ENCODE assay signal across 11 cellular contexts in genomic region chr11:18749681-18750319, GRCh38. TPM values are rescaled to one million over a fixed set of nuclear protein-coding genes. Genes with fewer than 3 reads are reported as not detected.
DNase-seq lines count a peak whose midpoint lies in the region; ATAC-seq and TF ChIP-seq lines count a peak whose summit lies in the region.
"Had no signal": no experiment of that assay in that cellular context is flagged by ENCODE, and none has a peak within 500 bp of the region (broad histone marks: within the 10 kb centered on the region; RNA-seq: fewer than 3 reads in every experiment).

No MANE protein-coding gene starts in this region.

- H4K20me1 ChIP-seq in hepatocyte (ENCODE audit: insufficient read depth, poor library complexity, severe bottlenecking): no peaks in the 10 kb centered on the region

- no peak overlapping the region for H3K9ac ChIP-seq in colonic mucosa (ENCODE audit: low read depth in 2 of 2, low read length in 2 of 2)

- H3K9me2 ChIP-seq in hepatocyte (replicated peaks; ENCODE audit: insufficient read depth): no peaks in the 10 kb centered on the region

- H3K4me3 ChIP-seq in hepatocyte (no peak overlapping the region), gastroesophageal sphincter (no peak overlapping the region), colonic mucosa (no peak overlapping the region)

- TF ChIP-seq EP300 in gastroesophageal sphincter (IDR thresholded peaks at IDR 0.05): no peak

- no peak for TF ChIP-seq CTCF in hepatocyte (IDR thresholded peaks at IDR 0.05; ENCODE audit: poor library complexity)
- TF ChIP-seq CTCF in gastroesophageal sphincter (IDR thresholded peaks at IDR 0.05): no peak
- TF ChIP-seq CTCF in colonic mucosa (IDR thresholded peaks at IDR 0.05): no peak

- intact Hi-C loops in colonic mucosa (cut with DNase I): no loop called here

- peaks cover 3% of the 10 kb centered on the region for H3K4me1 ChIP-seq in hepatocyte (ENCODE audit: insufficient read depth)
- H3K4me1 ChIP-seq in gastroesophageal sphincter: no peaks in the 10 kb centered on the region
- no peaks in the 10 kb centered on the region for H3K4me1 ChIP-seq in colonic mucosa

- H3K36me3 ChIP-seq in hepatocyte (replicated peaks; ENCODE audit: insufficient read depth, low read depth) (no peaks in the 10 kb centered on the region), gastroesophageal sphincter (no peaks in the 10 kb centered on the region), colonic mucosa (no peaks in the 10 kb centered on the region)

- 66% methylated on average over 12 of the region's 12 CpGs for WGBS in hepatocyte (ENCODE audit: low lambda C conversion rate, missing lambda C conversion rate)
- WGBS in gastroesophageal sphincter (ENCODE audit: low coverage in 1 of 2), 2 donors: 50 to 83% methylated on average over 1 to 7 of the region's 12 CpGs

- H3K27ac ChIP-seq in hepatocyte: peak overlapping the region; percentile 55
- H3K27ac ChIP-seq in gastroesophageal sphincter: no peak overlapping the region
- H3K27ac ChIP-seq in colonic mucosa: no peak overlapping the region

- TF ChIP-seq POLR2A in gastroesophageal sphincter (IDR thresholded peaks at IDR 0.05): no peak

- no peak overlapping the region for H3K4me2 ChIP-seq in hepatocyte

- no peaks in the 10 kb centered on the region for H3K9me3 ChIP-seq in hepatocyte (ENCODE audit: low read depth)
- H3K9me3 ChIP-seq in gastroesophageal sphincter: no peaks in the 10 kb centered on the region
- no peaks in the 10 kb centered on the region for H3K9me3 ChIP-seq in colonic mucosa

- peak overlapping the region; percentile 63 for H2AFZ ChIP-seq in hepatocyte

- DNase-seq in HPDE6-E6E7 (ENCODE audit: extremely low spot score): peak; percentile 43
- peak in 37 of 56 donors; percentile 14 to 72 (median 49) for DNase-seq in amygdala (lab: John Stamatoyannopoulos, UW)
- peak; percentile 50 for DNase-seq in hepatocyte (ENCODE audit: low spot score)
- DNase-seq in superior temporal gyrus (ENCODE audit: extremely low spot score): peak; percentile 69
- no peak for DNase-seq in mesenteric fat pad (ENCODE audit: low spot score)
- no peak for DNase-seq in colonic mucosa
- no peak for DNase-seq in germinal center (ENCODE audit: low spot score)
- DNase-seq: effector CD4-positive, alpha-beta T cell; Karpas-422 had no signal

- H3K79me2 ChIP-seq in hepatocyte: no peaks in the 10 kb centered on the region

- H3K27me3 ChIP-seq in hepatocyte: no peaks in the 10 kb centered on the region
- no peaks in the 10 kb centered on the region for H3K27me3 ChIP-seq in gastroesophageal sphincter
- H3K27me3 ChIP-seq in colonic mucosa: no peaks in the 10 kb centered on the region

- ATAC-seq in gastroesophageal sphincter: no peak
- ATAC-seq: activated CD4-positive, CD25-positive, alpha-beta regulatory T cell treated with anti-CD3 and anti-CD28 coated beads, Interleukin-2, amount 50 U/mL, for 24 hours had no signal

RNA-seq across cellular contexts. Expression of gene IGSF22, which starts 23.8 kb away (rescaled TPM):
- total RNA-seq in hepatocyte (0.08 TPM in 1 of 2 replicates, not detected in the other), mesenteric fat pad (1.00 TPM), gastroesophageal sphincter (under 1 TPM in 1 of 4 donors, not detected in 3; 0.13 TPM), colonic mucosa (1 to 10 TPM in 1 of 2 donors, under 1 TPM in 1; 0.42 to 1.3 TPM)
- 0.22 TPM in 1 of 2 replicates, not detected in the other for polyA plus RNA-seq in hepatocyte

RNA-seq across cellular contexts. Expression of gene PTPN5, which starts 41.8 kb away (rescaled TPM):
- total RNA-seq in hepatocyte: 0.40 and 0.90 TPM in 2 replicates
- 0.22 and 0.78 TPM in 2 replicates for polyA plus RNA-seq in hepatocyte
- total RNA-seq in mesenteric fat pad: 1.1 TPM
- total RNA-seq in gastroesophageal sphincter: 1 to 10 TPM; 1.3 to 4.4 (median 3.8) TPM
- total RNA-seq in colonic mucosa: under 1 TPM in 1 of 2 donors, not detected in 1; 0.19 TPM

RNA-seq across cellular contexts. Expression of gene TMEM86A, which starts 51.2 kb away (rescaled TPM):
- total RNA-seq in hepatocyte (1.7 and 2.3 TPM in 2 replicates), mesenteric fat pad (6.1 TPM), gastroesophageal sphincter (1 to 10 TPM; 2.6 to 5.5 (median 3.1) TPM), colonic mucosa (1 to 10 TPM in 1 of 2 donors, under 1 TPM in 1; 0.89 to 1.4 TPM)
- 5.0 and 5.2 TPM in 2 replicates for polyA plus RNA-seq in hepatocyte

Comparison
In these comparisons a context has a peak if more than half of its experiments do, and no peak if none do; other contexts are left out.
1. DNase-seq: peak in HPDE6-E6E7 (single experiment), amygdala (37 of 56), hepatocyte (single experiment) and superior temporal gyrus (single experiment); none in mesenteric fat pad (single experiment), colonic mucosa (single experiment) and germinal center (single experiment).